9 cellular contexts compared by ENCODE assay signal in genomic region chr1:25520446-25521061, GRCh38. TPM values are rescaled to one million over a fixed set of nuclear protein-coding genes. Genes with fewer than 3 reads are reported as not detected.
A peak's percentile ranks its signal among the peaks of the same experiment; 100 is the strongest.
DNase-seq lines count a peak whose midpoint lies in the region; ATAC-seq, FAIRE-seq and TF ChIP-seq lines count a peak whose summit lies in the region.
"Had no signal": no experiment of that assay in that cellular context is flagged by ENCODE, and none has a peak within 500 bp of the region (broad histone marks: within the 10 kb centered on the region; RNA-seq: fewer than 3 reads in every experiment).

No MANE protein-coding gene starts in this region.

- DNase-seq in GDM1 (lab: John Stamatoyannopoulos, UW) (peak; percentile 42), NB4 (ENCODE audit: low read depth) (peak; percentile 70), UCSD-AML1 (lab: John Stamatoyannopoulos, UW; ENCODE audit: unreplicated experiment) (peak; percentile 41), kidney (no peak), 8988T (no peak)
- DNase-seq in stimulated activated CD4-positive, alpha-beta T cell treated with anti-CD3 and anti-CD28 coated beads, Interleukin-2, amount 100 ng/mL, for 4 hours (ENCODE audit: low read depth), result peak; percentile 61

- FAIRE-seq in kidney (lab: Jason Lieb, UNC), result peak; percentile 93
- FAIRE-seq: colon had no signal

- H3K36me3 ChIP-seq in kidney (ENCODE audit: control insufficient read depth in 1 of 2, insufficient read depth in 2 of 2, low read length in 2 of 2), result no peaks in the 10 kb centered on the region

- TF ChIP-seq CTCF in NB4 (IDR thresholded peaks at IDR 0.05; ENCODE audit: low read depth, low read length), result peak; percentile 59
- peak; percentile 75 to 81 for TF ChIP-seq CTCF in brain (conservative IDR thresholded peaks at IDR 0.05)
- TF ChIP-seq CTCF in kidney (IDR thresholded peaks at IDR 0.05; ENCODE audit: borderline replicate concordance, extremely low read depth, insufficient read depth), result peak; percentile 75

- H3K4me1 Mint-ChIP-seq in brain, result peaks cover 6% of the 10 kb centered on the region

- H3K27me3 Mint-ChIP-seq in brain, result peaks cover 8% of the 10 kb centered on the region

- H3K4me3 ChIP-seq in NB4 (ENCODE audit: low read depth, low read length) (no peak overlapping the region), kidney (ENCODE audit: low read length in 2 of 2) (no peak overlapping the region)

- TF ChIP-seq POLR2A in NB4 (IDR thresholded peaks at IDR 0.05; ENCODE audit: extremely low read depth, insufficient read length), result no peak

- H3K4me1 ChIP-seq in kidney (ENCODE audit: control insufficient read depth in 1 of 2, insufficient read depth in 1 of 2, low read depth in 1 of 2, low read length in 2 of 2), result peaks cover 0 to 4% of the 10 kb centered on the region in 2 donors

- ATAC-seq in GM19351 (IDR thresholded peaks at IDR 0.05; ENCODE audit: unreplicated experiment), result no peak

- H3K9ac ChIP-seq in kidney (ENCODE audit: low read length in 2 of 2), result no peak overlapping the region

- intact Hi-C loops in kidney (cut with DNase I), result no loop called here

- peaks cover 0 to 9% (median 4%) of the 10 kb centered on the region in 5 experiments for H3K9me3 Mint-ChIP-seq in brain

- no peak overlapping the region for H3K4me3 Mint-ChIP-seq in brain

- peaks cover 0 to 9% of the 10 kb centered on the region in 2 donors for H3K9me3 ChIP-seq in kidney (ENCODE audit: control insufficient read depth in 1 of 2, low read length in 2 of 2)

- no peak overlapping the region for H3K27ac ChIP-seq in kidney (ENCODE audit: low read depth in 2 of 2, low read length in 2 of 2)

- peak overlapping the region in 4 of 5 experiments; percentile 14 to 82 (median 52) for H3K27ac Mint-ChIP-seq in brain

- H3K36me3 Mint-ChIP-seq in brain, result no peaks in the 10 kb centered on the region

RNA-seq across cellular contexts. Expression of gene LDLRAP1, which starts 22.9 kb away (rescaled TPM):
- 11.4 TPM for polyA plus RNA-seq in brain (ENCODE audit: insufficient read depth, low read depth, low replicate concordance)
- total RNA-seq in kidney, result 26.2 TPM
- 14.4 TPM for polyA plus RNA-seq in kidney (ENCODE audit: insufficient read depth, low read depth, low replicate concordance)

Comparison
In these comparisons a context has a peak if more than half of its experiments do, and no peak if none do; other contexts are left out.
1. DNase-seq: peak in GDM1 (single experiment), NB4 (single experiment), UCSD-AML1 (single experiment) and stimulated activated CD4-positive, alpha-beta T cell treated with anti-CD3 and anti-CD28 coated beads, Interleukin-2, amount 100 ng/mL, for 4 hours (single experiment); none in kidney (single experiment) and 8988T (single experiment).
2. Peak in every context shown above with its lines, with median percentiles within 50 percentile points of each other: CTCF ChIP-seq.